19 cellular contexts compared by ENCODE assay signal in genomic region chrX:14073158-14073557, GRCh38.
"Had no signal": no experiment of that assay in that cellular context is flagged by ENCODE, and none has a peak within 500 bp of the region (broad histone marks: within the 10 kb centered on the region; RNA-seq: fewer than 3 reads in every experiment).

No MANE protein-coding gene starts in this region.

- ATAC-seq: activated T-cell treated with anti-CD3 and anti-CD28 coated beads, Interleukin-2, amount 50 U/mL, for 72 hours; body of pancreas; gastrocnemius medialis; heart left ventricle; left ventricle myocardium superior had no signal

- DNase-seq: activated CD4-positive, alpha-beta T cell treated with anti-CD3 and anti-CD28 coated beads for 1 hour; activated CD4-positive, alpha-beta T cell treated with anti-CD3 and anti-CD28 coated beads, Interleukin-2, amount 50 U/mL, for 4 hours; activated effector memory CD4-positive, alpha-beta T cell treated with anti-CD3 and anti-CD28 coated beads, Interleukin-2, amount 50 U/mL, for 16 hours; activated T-cell treated with anti-CD3 and anti-CD28 coated beads, Interleukin-2, amount 50 U/mL, for 72 hours; amniotic stem cell; central memory CD4-positive, alpha-beta T cell; endodermal cell; gastrocnemius medialis; heart left ventricle; kidney glomerular epithelial cell; left ventricle myocardium superior; ovary; small intestine; stimulated activated CD4-positive, alpha-beta T cell treated with anti-CD3 and anti-CD28 coated beads, Interleukin-15, amount 100 ng/mL, for 24 hours; stimulated activated CD4-positive, alpha-beta T cell treated with anti-CD3 and anti-CD28 coated beads, Interleukin-4, amount 100 ng/mL, for 1 hour; stomach had no signal

- H3K9me3 Mint-ChIP-seq: activated naive CD4-positive, alpha-beta T cell treated with anti-CD3 and anti-CD28 coated beads, Interleukin-2, amount 50 U/mL, for 24 hours; activated T-cell treated with anti-CD3 and anti-CD28 coated beads, Interleukin-2, amount 50 U/mL, for 72 hours had no signal

- H3K27me3 ChIP-seq: body of pancreas, gastrocnemius medialis, ovary had no signal

- H3K4me3 Mint-ChIP-seq: activated naive CD4-positive, alpha-beta T cell treated with anti-CD3 and anti-CD28 coated beads, Interleukin-2, amount 50 U/mL, for 24 hours; activated T-cell treated with anti-CD3 and anti-CD28 coated beads, Interleukin-2, amount 50 U/mL, for 72 hours; endodermal cell; type B pancreatic cell had no signal

- H3K4me3 ChIP-seq: body of pancreas, gastrocnemius medialis, heart left ventricle, ovary, stomach had no signal

- FAIRE-seq: small intestine had no signal

- H3K9me3 ChIP-seq: body of pancreas, gastrocnemius medialis, heart left ventricle, ovary, stomach had no signal

- H3K4me1 ChIP-seq: gastrocnemius medialis, heart left ventricle had no signal

- H3K27me3 Mint-ChIP-seq: activated naive CD4-positive, alpha-beta T cell treated with anti-CD3 and anti-CD28 coated beads, Interleukin-2, amount 50 U/mL, for 24 hours; type B pancreatic cell had no signal

- H3K4me1 Mint-ChIP-seq: activated naive CD4-positive, alpha-beta T cell treated with anti-CD3 and anti-CD28 coated beads, Interleukin-2, amount 50 U/mL, for 24 hours; endodermal cell had no signal

- H3K27ac ChIP-seq: body of pancreas, gastrocnemius medialis, heart left ventricle, ovary had no signal

- H3K27ac Mint-ChIP-seq: activated naive CD4-positive, alpha-beta T cell treated with anti-CD3 and anti-CD28 coated beads, Interleukin-2, amount 50 U/mL, for 24 hours; activated T-cell treated with anti-CD3 and anti-CD28 coated beads, Interleukin-2, amount 50 U/mL, for 72 hours; endodermal cell; type B pancreatic cell had no signal

- H3K36me3 Mint-ChIP-seq: activated naive CD4-positive, alpha-beta T cell treated with anti-CD3 and anti-CD28 coated beads, Interleukin-2, amount 50 U/mL, for 24 hours; type B pancreatic cell had no signal
